Comparison of ENCODE assay signal across 27 cellular contexts in the genomic region with DNA sequence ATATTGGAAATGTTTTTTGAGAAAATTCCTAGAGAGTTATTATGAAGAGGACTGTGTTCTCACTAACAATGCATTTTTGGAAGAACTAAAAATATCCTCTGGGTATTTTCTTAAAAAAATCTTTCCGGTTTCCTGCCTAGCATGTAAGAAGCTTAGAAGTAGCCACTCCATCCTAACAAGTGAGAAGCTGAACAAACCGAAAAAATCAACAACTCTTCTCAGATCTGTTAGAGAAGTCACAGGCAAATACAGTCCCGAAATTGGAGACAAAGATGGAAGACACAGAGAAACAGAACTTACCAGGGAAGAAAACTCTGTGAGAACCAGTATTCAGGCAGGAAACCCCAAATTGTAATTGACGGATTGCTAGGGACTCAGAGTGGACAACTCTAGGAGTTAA.
DNase-seq lines count a peak whose midpoint lies in the region; ATAC-seq and TF ChIP-seq lines count a peak whose summit lies in the region.
"Had no signal": no experiment of that assay in that cellular context is flagged by ENCODE, and none has a peak within 500 bp of the region (broad histone marks: within the 10 kb centered on the region; RNA-seq: fewer than 3 reads in every experiment).

No MANE protein-coding gene starts in this region.

- ATAC-seq in natural killer cell, result peak in 1 of 3 donors; percentile 17
- no peak for ATAC-seq in natural killer cell treated with Interleukin-12 subunit alpha and Interleukin-12 subunit beta and Interleukin-15 and Interleukin-18, amount 100 ng/mL, for 72 hours
- ATAC-seq in GM21723 (IDR thresholded peaks at IDR 0.05; ENCODE audit: unreplicated experiment), result peak; percentile 46
- ATAC-seq in activated T-helper 17 cell treated with anti-CD3 and anti-CD28 coated beads, Interleukin-2, amount 50 U/mL, for 72 hours (replicated peaks), result no peak
- ATAC-seq in HG02884 (IDR thresholded peaks at IDR 0.05; ENCODE audit: unreplicated experiment), result no peak
- ATAC-seq: left lung had no signal

- no peaks in the 10 kb centered on the region for H3K36me3 Mint-ChIP-seq in natural killer cell
- peaks cover 8% of the 10 kb centered on the region for H3K36me3 Mint-ChIP-seq in natural killer cell treated with Interleukin-12 subunit alpha and Interleukin-12 subunit beta and Interleukin-15 and Interleukin-18, amount 100 ng/mL, for 72 hours
- peaks cover 14% of the 10 kb centered on the region for H3K36me3 Mint-ChIP-seq in activated T-helper 17 cell treated with anti-CD3 and anti-CD28 coated beads, Interleukin-2, amount 50 U/mL, for 72 hours (ENCODE audit: low read depth)
- H3K36me3 Mint-ChIP-seq: CD14-positive monocyte had no signal

- H3K4me1 Mint-ChIP-seq in natural killer cell, result peaks cover 59 to 65% of the 10 kb centered on the region in 2 donors
- peaks cover 22 to 26% of the 10 kb centered on the region in 2 donors for H3K4me1 Mint-ChIP-seq in natural killer cell treated with Interleukin-12 subunit alpha and Interleukin-12 subunit beta and Interleukin-15 and Interleukin-18, amount 100 ng/mL, for 72 hours (ENCODE audit: low read depth in 2 of 2)
- H3K4me1 Mint-ChIP-seq in activated T-helper 17 cell treated with anti-CD3 and anti-CD28 coated beads, Interleukin-2, amount 50 U/mL, for 72 hours, result peaks cover 19% of the 10 kb centered on the region
- H3K4me1 Mint-ChIP-seq: CD14-positive monocyte had no signal

- no peak for TF ChIP-seq CTCF in natural killer cell (IDR thresholded peaks at IDR 0.05)

- no peaks in the 10 kb centered on the region for H3K9me3 Mint-ChIP-seq in natural killer cell
- H3K9me3 Mint-ChIP-seq in natural killer cell treated with Interleukin-12 subunit alpha and Interleukin-12 subunit beta and Interleukin-15 and Interleukin-18, amount 100 ng/mL, for 72 hours, result no peaks in the 10 kb centered on the region
- peaks cover 4% of the 10 kb centered on the region for H3K9me3 Mint-ChIP-seq in activated T-helper 17 cell treated with anti-CD3 and anti-CD28 coated beads, Interleukin-2, amount 50 U/mL, for 72 hours

- no peaks in the 10 kb centered on the region for H3K27me3 Mint-ChIP-seq in natural killer cell (ENCODE audit: low read depth in 2 of 2)
- no peaks in the 10 kb centered on the region for H3K27me3 Mint-ChIP-seq in natural killer cell treated with Interleukin-12 subunit alpha and Interleukin-12 subunit beta and Interleukin-15 and Interleukin-18, amount 100 ng/mL, for 72 hours
- H3K27me3 Mint-ChIP-seq in activated T-helper 17 cell treated with anti-CD3 and anti-CD28 coated beads, Interleukin-2, amount 50 U/mL, for 72 hours, result no peaks in the 10 kb centered on the region
- H3K27me3 Mint-ChIP-seq: activated B cell treated with CpG ODN at 0.5 μM for 24 hours, naive B cell had no signal

- DNase-seq in natural killer cell (no peak), DMS 273 (lab: John Stamatoyannopoulos, UW; ENCODE audit: unreplicated experiment) (no peak), AG08396 (ENCODE audit: low spot score) (no peak)
- no peak for DNase-seq in natural killer cell treated with Interleukin-12 subunit alpha and Interleukin-12 subunit beta and Interleukin-15 and Interleukin-18, amount 100 ng/mL, for 72 hours (ENCODE audit: low spot score)
- no peak for DNase-seq in stimulated activated CD4-positive, alpha-beta T cell treated with anti-CD3 and anti-CD28 coated beads, Interleukin-4, amount 100 ng/mL, for 4 hours
- DNase-seq: activated B cell treated with CpG ODN at 0.5 μM for 24 hours; activated CD4-positive, alpha-beta T cell treated with anti-CD3 and anti-CD28 coated beads, Interleukin-2, amount 50 U/mL, for 4 hours; activated CD8-positive, alpha-beta memory T cell treated with anti-CD3 and anti-CD28 coated beads, Interleukin-2, amount 50 U/mL, for 48 hours; activated effector memory CD4-positive, alpha-beta T cell treated with anti-CD3 and anti-CD28 coated beads, Interleukin-2, amount 50 U/mL, for 16 hours; Calu3; effector CD4-positive, alpha-beta T cell; EL; erythroblast; H7; left lung; naive B cell; NCI-H1694; NCI-H510A; SHP77 treated with DMSO at 0.1 percent for 48 hours; small intestine; stimulated activated CD4-positive, alpha-beta T cell treated with anti-CD3 and anti-CD28 coated beads, Interleukin-1b, Interleukin-23, amount 100 ng/mL, for 48 hours; SW 1271; T1000 had no signal

- H3K4me3 Mint-ChIP-seq in natural killer cell, result peak overlapping the region; percentile 14
- H3K4me3 Mint-ChIP-seq in natural killer cell treated with Interleukin-12 subunit alpha and Interleukin-12 subunit beta and Interleukin-15 and Interleukin-18, amount 100 ng/mL, for 72 hours, result no peak overlapping the region
- H3K4me3 Mint-ChIP-seq in activated T-helper 17 cell treated with anti-CD3 and anti-CD28 coated beads, Interleukin-2, amount 50 U/mL, for 72 hours, result no peak overlapping the region
- H3K4me3 Mint-ChIP-seq: activated B cell treated with CpG ODN at 0.5 μM for 24 hours, CD14-positive monocyte had no signal

- H3K27ac Mint-ChIP-seq in natural killer cell, result peak overlapping the region; percentile 25 to 67
- peak overlapping the region in 1 of 2 donors; percentile 69 for H3K27ac Mint-ChIP-seq in natural killer cell treated with Interleukin-12 subunit alpha and Interleukin-12 subunit beta and Interleukin-15 and Interleukin-18, amount 100 ng/mL, for 72 hours
- H3K27ac Mint-ChIP-seq in activated T-helper 17 cell treated with anti-CD3 and anti-CD28 coated beads, Interleukin-2, amount 50 U/mL, for 72 hours, result peak overlapping the region; percentile 42
- H3K27ac Mint-ChIP-seq: activated B cell treated with CpG ODN at 0.5 μM for 24 hours, CD14-positive monocyte had no signal

- intact Hi-C loops in natural killer cell (cut with micrococcal nuclease), result no loop called here
